8 cellular contexts compared by ENCODE assay signal in genomic region chr10:28381903-28382347, GRCh38.
DNase-seq lines count a peak whose midpoint lies in the region; ATAC-seq, FAIRE-seq and TF ChIP-seq lines count a peak whose summit lies in the region.

No MANE protein-coding gene starts in this region.

- H2BK5ac ChIP-seq in neuronal stem cell (ENCODE audit: low read length), result no peak overlapping the region

- no peak overlapping the region for H3K4me3 ChIP-seq in fibroblast of pulmonary artery (replicated peaks; ENCODE audit: low read depth, low read length)
- H3K4me3 ChIP-seq in neuronal stem cell (ENCODE audit: low read length in 2 of 2), result no peak overlapping the region

- no peaks in the 10 kb centered on the region for H3K36me3 ChIP-seq in neuronal stem cell (replicated peaks in 1 of 2; ENCODE audit: control insufficient read depth in 2 of 2, insufficient read depth in 2 of 2, low read length in 2 of 2)

- H2BK120ac ChIP-seq in neuronal stem cell (ENCODE audit: low read depth, low read length), result no peak overlapping the region

- H2BK12ac ChIP-seq in neuronal stem cell (ENCODE audit: low read length), result no peak overlapping the region

- no peaks in the 10 kb centered on the region for H3K27me3 ChIP-seq in neuronal stem cell (ENCODE audit: control insufficient read depth in 3 of 3, insufficient read depth in 3 of 3, low read depth in 1 of 3, low read length in 3 of 3)

- DNase-seq in DMS 273 treated with DMSO at 0.1 percent for 48 hours (lab: John Stamatoyannopoulos, UW), result peak; percentile 33
- peak; percentile 90 for DNase-seq in LHCN-M2 (ENCODE audit: low read depth)
- peak; percentile 63 for DNase-seq in RCC 7860 (ENCODE audit: low spot score)
- DNase-seq in activated T-helper 1 cell treated with Interleukin-2 at 50 U/mL for 16 hours (ENCODE audit: low read depth), result peak; percentile 66
- DNase-seq in fibroblast of pulmonary artery (ENCODE audit: low read depth), result peak; percentile 90
- peak; percentile 80 for DNase-seq in neuronal stem cell (ENCODE audit: low spot score)
- peak in 41 of 49 donors; percentile 2 to 79 (median 39) for DNase-seq in substantia nigra (lab: John Stamatoyannopoulos, UW)

- H3K27ac ChIP-seq in neuronal stem cell (replicated peaks; ENCODE audit: low read length) (no peak overlapping the region), substantia nigra (ENCODE audit: low read depth, low read length, poor library complexity, severe bottlenecking) (no peak overlapping the region)

- ATAC-seq in GM21576 (IDR thresholded peaks at IDR 0.05; ENCODE audit: unreplicated experiment), result peak; percentile 95

- no peak overlapping the region for H4K8ac ChIP-seq in neuronal stem cell (ENCODE audit: low read depth, low read length)

- H3K9ac ChIP-seq in neuronal stem cell (ENCODE audit: low read depth, low read length, poor library complexity), result no peak overlapping the region

- no peak overlapping the region for H3K14ac ChIP-seq in neuronal stem cell (ENCODE audit: low read length)

- peaks cover 0 to 4% of the 10 kb centered on the region in 2 donors for H3K4me1 ChIP-seq in neuronal stem cell (ENCODE audit: control insufficient read depth in 2 of 2, insufficient read depth in 1 of 2, low read depth in 1 of 2, low read length in 2 of 2)

- WGBS in neuronal stem cell (ENCODE audit: extremely low coverage in 2 of 2, insufficient read length in 2 of 2, insufficient replicate concordance in 1 of 2), 2 donors, result no CpG with 5 or more reads among the region's 12 CpGs

- no peak overlapping the region for H4K91ac ChIP-seq in neuronal stem cell (ENCODE audit: low read depth, low read length, poor library complexity)

- H2BK15ac ChIP-seq in neuronal stem cell (ENCODE audit: low read length), result no peak overlapping the region

- no peaks in the 10 kb centered on the region for H3K9me3 ChIP-seq in neuronal stem cell (replicated peaks in 1 of 2; ENCODE audit: control insufficient read depth in 2 of 2, insufficient read depth in 1 of 2, low read depth in 1 of 2, low read length in 2 of 2)

- no peak overlapping the region for H3K4ac ChIP-seq in neuronal stem cell (ENCODE audit: low read length)

- no peak overlapping the region for H3K18ac ChIP-seq in neuronal stem cell (ENCODE audit: low read length)

- no peak overlapping the region for H2AK5ac ChIP-seq in neuronal stem cell (ENCODE audit: low read depth, low read length)

- no peaks in the 10 kb centered on the region for H3K79me1 ChIP-seq in neuronal stem cell (ENCODE audit: low read depth, low read length)

- peak overlapping the region; percentile 67 for H2AFZ ChIP-seq in neuronal stem cell (ENCODE audit: low read length)

- H3K4me2 ChIP-seq in neuronal stem cell (ENCODE audit: insufficient read depth, low read length, poor library complexity, severe bottlenecking), result no peak overlapping the region

- peak; percentile 99 for TF ChIP-seq CTCF in fibroblast of pulmonary artery (IDR thresholded peaks at IDR 0.05; ENCODE audit: low read length, missing control alignments)

- no peak overlapping the region for H3K23ac ChIP-seq in neuronal stem cell (ENCODE audit: low read depth, low read length, poor library complexity)

- peak; percentile 82 for FAIRE-seq in RCC 7860 (lab: Jason Lieb, UNC)

Comparison
In these comparisons a context has a peak if more than half of its experiments do, and no peak if none do; other contexts are left out.
1. DNase-seq: peak in every context shown above with its lines; median percentile 90 in LHCN-M2; 90 in fibroblast of pulmonary artery; 80 in neuronal stem cell; 66 in activated T-helper 1 cell treated with Interleukin-2 at 50 U/mL for 16 hours; 63 in RCC 7860; 39 in substantia nigra; 33 in DMS 273 treated with DMSO at 0.1 percent for 48 hours.